In the genomic region with DNA sequence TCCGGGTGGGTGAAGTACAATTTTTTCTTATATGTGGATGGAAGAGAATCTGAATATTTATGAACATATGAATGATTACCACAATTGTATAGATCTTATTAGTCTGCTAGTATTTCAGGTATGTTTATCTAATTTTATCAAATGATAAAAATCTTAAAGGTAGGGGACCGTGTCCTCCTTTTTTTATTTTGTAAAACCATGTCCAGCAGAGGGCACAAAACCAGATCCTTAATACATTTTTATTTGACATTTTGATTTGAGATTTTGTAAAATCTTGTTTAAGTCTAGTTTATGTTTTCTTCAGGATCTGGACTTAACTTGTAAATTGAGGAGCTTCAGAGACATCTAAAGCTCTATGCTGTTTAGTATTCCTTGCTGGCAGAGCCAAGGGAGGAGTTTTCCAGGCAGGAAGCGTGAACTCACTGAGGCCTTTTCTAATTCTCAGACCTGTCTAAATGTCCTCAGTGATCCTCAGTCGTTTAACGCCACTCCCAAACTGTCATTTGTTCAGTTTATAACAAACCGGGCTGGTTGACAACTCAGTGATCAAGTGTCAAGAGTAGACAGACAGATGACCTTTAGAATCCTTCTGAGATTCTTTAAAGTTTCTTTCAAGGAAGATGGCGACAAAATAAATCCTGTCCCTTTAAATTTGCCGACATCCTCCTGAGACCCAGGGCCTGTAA, we compare ENCODE assay signal across 1 cellular context.
TF ChIP-seq lines count a peak whose summit lies in the region.

No MANE protein-coding gene starts in this region.

TF ChIP-seq in liver, 16 proteins besides CTCF, POLR2A, EP300 and RAD21 (continued from another document):
- TF ChIP-seq, protein P1, sequence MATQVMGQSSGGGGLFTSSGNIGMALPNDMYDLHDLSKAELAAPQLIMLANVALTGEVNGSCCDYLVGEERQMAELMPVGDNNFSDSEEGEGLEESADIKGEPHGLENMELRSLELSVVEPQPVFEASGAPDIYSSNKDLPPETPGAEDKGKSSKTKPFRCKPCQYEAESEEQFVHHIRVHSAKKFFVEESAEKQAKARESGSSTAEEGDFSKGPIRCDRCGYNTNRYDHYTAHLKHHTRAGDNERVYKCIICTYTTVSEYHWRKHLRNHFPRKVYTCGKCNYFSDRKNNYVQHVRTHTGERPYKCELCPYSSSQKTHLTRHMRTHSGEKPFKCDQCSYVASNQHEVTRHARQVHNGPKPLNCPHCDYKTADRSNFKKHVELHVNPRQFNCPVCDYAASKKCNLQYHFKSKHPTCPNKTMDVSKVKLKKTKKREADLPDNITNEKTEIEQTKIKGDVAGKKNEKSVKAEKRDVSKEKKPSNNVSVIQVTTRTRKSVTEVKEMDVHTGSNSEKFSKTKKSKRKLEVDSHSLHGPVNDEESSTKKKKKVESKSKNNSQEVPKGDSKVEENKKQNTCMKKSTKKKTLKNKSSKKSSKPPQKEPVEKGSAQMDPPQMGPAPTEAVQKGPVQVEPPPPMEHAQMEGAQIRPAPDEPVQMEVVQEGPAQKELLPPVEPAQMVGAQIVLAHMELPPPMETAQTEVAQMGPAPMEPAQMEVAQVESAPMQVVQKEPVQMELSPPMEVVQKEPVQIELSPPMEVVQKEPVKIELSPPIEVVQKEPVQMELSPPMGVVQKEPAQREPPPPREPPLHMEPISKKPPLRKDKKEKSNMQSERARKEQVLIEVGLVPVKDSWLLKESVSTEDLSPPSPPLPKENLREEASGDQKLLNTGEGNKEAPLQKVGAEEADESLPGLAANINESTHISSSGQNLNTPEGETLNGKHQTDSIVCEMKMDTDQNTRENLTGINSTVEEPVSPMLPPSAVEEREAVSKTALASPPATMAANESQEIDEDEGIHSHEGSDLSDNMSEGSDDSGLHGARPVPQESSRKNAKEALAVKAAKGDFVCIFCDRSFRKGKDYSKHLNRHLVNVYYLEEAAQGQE (IDR thresholded peaks at IDR 0.05): no peak
- TF ChIP-seq TAF1 (conservative IDR thresholded peaks at IDR 0.05) (no peak), RXRA (IDR thresholded peaks at IDR 0.05) (no peak), HNF4G (IDR thresholded peaks at IDR 0.05) (no peak), JUND (IDR thresholded peaks at IDR 0.05) (no peak), YY1 (IDR thresholded peaks at IDR 0.05) (no peak)
- TF ChIP-seq, protein P2, sequence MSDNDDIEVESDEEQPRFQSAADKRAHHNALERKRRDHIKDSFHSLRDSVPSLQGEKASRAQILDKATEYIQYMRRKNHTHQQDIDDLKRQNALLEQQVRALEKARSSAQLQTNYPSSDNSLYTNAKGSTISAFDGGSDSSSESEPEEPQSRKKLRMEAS (IDR thresholded peaks at IDR 0.05): no peak
- TF ChIP-seq, protein P3, sequence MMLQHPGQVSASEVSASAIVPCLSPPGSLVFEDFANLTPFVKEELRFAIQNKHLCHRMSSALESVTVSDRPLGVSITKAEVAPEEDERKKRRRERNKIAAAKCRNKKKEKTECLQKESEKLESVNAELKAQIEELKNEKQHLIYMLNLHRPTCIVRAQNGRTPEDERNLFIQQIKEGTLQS (IDR thresholded peaks at IDR 0.05): no peak
TF ChIP-seq in liver: peak in this region for 0.
